In genomic region chr3:111803123-111803593, GRCh38 we compare ENCODE assay signal across 11 cellular contexts. TPM values are rescaled to one million over a fixed set of nuclear protein-coding genes. Genes with fewer than 3 reads are reported as not detected.
DNase-seq lines count a peak whose midpoint lies in the region; ATAC-seq, FAIRE-seq and TF ChIP-seq lines count a peak whose summit lies in the region.
"Had no signal": no experiment of that assay in that cellular context is flagged by ENCODE, and none has a peak within 500 bp of the region (broad histone marks: within the 10 kb centered on the region; RNA-seq: fewer than 3 reads in every experiment).

No MANE protein-coding gene starts in this region.

- intact Hi-C loops in kidney (cut with DNase I) (no loop called here), stomach (cut with DNase I; ENCODE audit: low total_unique reads) (no loop called here)

- TF ChIP-seq EP300 in stomach (IDR thresholded peaks at IDR 0.05): no peak

- no peak for ATAC-seq in HG02852 (IDR thresholded peaks at IDR 0.05; ENCODE audit: unreplicated experiment)
- ATAC-seq: activated CD8-positive, alpha-beta memory T cell treated with anti-CD3 and anti-CD28 coated beads, Interleukin-2, amount 10 ng/mL, durations not matched to agents 7 days and 5 days; GM12878 had no signal

- WGBS in stomach, 5 donors: 28 to 56% (median 48%) methylated on average over 4 of the region's 4 CpGs

- H3K9ac ChIP-seq in kidney (ENCODE audit: low read length in 2 of 2): no peak overlapping the region

- DNase-seq in HCEC 1CT (peak; percentile 100), brain pericyte (ENCODE audit: low read depth, low spot score) (peak; percentile 41), kidney (peak; percentile 93), stomach (peak; percentile 33), HT-29 (ENCODE audit: low spot score) (no peak), DMS153 (lab: John Stamatoyannopoulos, UW) (no peak), HuH-7 (ENCODE audit: low spot score) (no peak)
- DNase-seq: activated CD8-positive, alpha-beta memory T cell treated with anti-CD3 and anti-CD28 coated beads, Interleukin-2, amount 10 ng/mL, durations not matched to agents 7 days and 5 days; NCI-H524 had no signal

- H3K9me3 ChIP-seq in kidney (ENCODE audit: control insufficient read depth in 1 of 2, low read length in 2 of 2) (no peaks in the 10 kb centered on the region), stomach (no peaks in the 10 kb centered on the region)

- TF ChIP-seq POLR2A in stomach (IDR thresholded peaks at IDR 0.05): no peak

- TF ChIP-seq CTCF in kidney (IDR thresholded peaks at IDR 0.05; ENCODE audit: borderline replicate concordance, extremely low read depth, insufficient read depth) (no peak), stomach (IDR thresholded peaks at IDR 0.05) (no peak)

- H3K4me1 ChIP-seq in kidney (ENCODE audit: control insufficient read depth in 1 of 2, insufficient read depth in 1 of 2, low read depth in 1 of 2, low read length in 2 of 2) (peaks cover 9 to 27% of the 10 kb centered on the region in 2 donors), stomach (peaks cover 0 to 38% (median 25%) of the 10 kb centered on the region in 4 donors)

- H3K27ac ChIP-seq in kidney (ENCODE audit: low read depth in 2 of 2, low read length in 2 of 2) (peak overlapping the region; percentile 64 to 85), stomach (peak overlapping the region in 4 of 5 donors; percentile 63 to 81 (median 75))

- H3K4me3 ChIP-seq in kidney (ENCODE audit: low read length in 2 of 2): no peak overlapping the region
- H3K4me3 ChIP-seq in stomach: no peak overlapping the region
- H3K4me3 ChIP-seq: GM12878 had no signal

- FAIRE-seq in kidney (lab: Jason Lieb, UNC): no peak
- FAIRE-seq: GM12878 had no signal

- H3K36me3 ChIP-seq in kidney (ENCODE audit: control insufficient read depth in 1 of 2, insufficient read depth in 2 of 2, low read length in 2 of 2) (no peaks in the 10 kb centered on the region), stomach (no peaks in the 10 kb centered on the region)

- H3K27me3 ChIP-seq in stomach: no peaks in the 10 kb centered on the region

RNA-seq across cellular contexts. Expression of gene PHLDB2, which starts 55.9 kb away (rescaled TPM):
- total RNA-seq in kidney (85.6 TPM), stomach (100 to 1,000 TPM in 2 of 5 donors, 10 to 100 TPM in 3; 13.0 to 149 (median 83.3) TPM)
- polyA plus RNA-seq in kidney (ENCODE audit: insufficient read depth, low read depth, low replicate concordance) (28.0 TPM), stomach (10 to 100 TPM; 10.6 to 17.3 (median 13.3) TPM)
- total RNA-seq in HT-29 (2014; rRNA removed; shearing (Covaris generic)): 0.21 TPM in 1 of 2 replicates, not detected in the other

Comparison
In these comparisons a context has a peak if more than half of its experiments do, and no peak if none do; other contexts are left out.
1. DNase-seq: peak in HCEC 1CT (single experiment), brain pericyte (single experiment), kidney (single experiment) and stomach (single experiment); none in HT-29 (single experiment), DMS153 (single experiment) and HuH-7 (single experiment).
2. RNA of gene PHLDB2, which starts 55.9 kb away (total RNA-seq): 85.6 TPM in kidney (single experiment) and 13.0 to 149 TPM in stomach; 0.21 TPM in HT-29; every median in the first group is over 10 times any median in the second.